20 cellular contexts compared by ENCODE assay signal in the genomic region with DNA sequence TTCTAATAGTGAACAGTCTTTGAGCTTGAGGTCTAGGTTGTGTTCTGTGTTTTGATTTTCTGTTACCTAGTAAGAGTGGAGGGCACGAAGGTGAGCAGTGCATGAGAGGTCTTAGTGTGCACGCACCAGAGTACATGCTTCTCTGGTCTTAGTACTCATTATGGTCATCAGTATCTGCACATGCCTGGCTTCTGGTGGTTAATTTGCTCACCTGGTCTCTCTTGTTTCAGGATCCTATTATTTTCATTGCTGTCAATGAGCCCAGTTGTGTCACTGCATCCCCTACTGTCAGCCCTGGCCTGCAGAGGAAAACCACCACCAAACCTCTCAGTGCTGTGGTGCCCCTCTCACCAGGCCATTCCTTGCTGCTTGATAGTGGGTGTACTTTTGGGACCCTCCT. TPM values are rescaled to one million over a fixed set of nuclear protein-coding genes. Genes with fewer than 3 reads are reported as not detected.
DNase-seq lines count a peak whose midpoint lies in the region; ATAC-seq and TF ChIP-seq lines count a peak whose summit lies in the region.
"Had no signal": no experiment of that assay in that cellular context is flagged by ENCODE, and none has a peak within 500 bp of the region (broad histone marks: within the 10 kb centered on the region; RNA-seq: fewer than 3 reads in every experiment).

No MANE protein-coding gene starts in this region.

- H3K9me3 ChIP-seq in RWPE2 (ENCODE audit: severe bottlenecking) (no peaks in the 10 kb centered on the region), tibial nerve (no peaks in the 10 kb centered on the region)
- H3K9me3 ChIP-seq: A549, BLaER1 had no signal

- no peaks in the 10 kb centered on the region for H3K36me3 Mint-ChIP-seq in stimulated activated memory B cell treated with anti-CD40 and anti-IgM and Interleukin-4, amounts not matched to agents 10 μg/mL and 1 μg/mL and 100 μg/mL, for 72 hours
- no peaks in the 10 kb centered on the region for H3K36me3 Mint-ChIP-seq in stimulated activated naive B cell treated with anti-CD40 and anti-IgM and Interleukin-4, amounts not matched to agents 10 μg/mL and 1 μg/mL and 100 μg/mL, for 72 hours
- H3K36me3 Mint-ChIP-seq: CD14-positive monocyte; CD4-positive, alpha-beta memory T cell had no signal

- H3K27ac ChIP-seq in RWPE2 (ENCODE audit: poor library complexity, severe bottlenecking), result no peak overlapping the region
- no peak overlapping the region for H3K27ac ChIP-seq in tibial nerve
- H3K27ac ChIP-seq: 22Rv1, A549, BLaER1 had no signal

- no peaks in the 10 kb centered on the region for H3K27me3 ChIP-seq in RWPE2 (ENCODE audit: insufficient read depth, poor library complexity, severe bottlenecking)
- no peaks in the 10 kb centered on the region for H3K27me3 ChIP-seq in tibial nerve
- H3K27me3 ChIP-seq: BLaER1 had no signal

- DNase-seq in NCI-H510A treated with DMSO at 0.1 percent for 48 hours (lab: John Stamatoyannopoulos, UW) (peak; percentile 11), NCI-H510A (lab: John Stamatoyannopoulos, UW) (no peak), NCI-H526 (lab: John Stamatoyannopoulos, UW) (peak; percentile 43 to 67), RWPE2 (ENCODE audit: low spot score) (no peak), tibial nerve (ENCODE audit: low spot score in 2 of 2) (no peak)
- no peak for DNase-seq in stimulated activated naive B cell treated with anti-CD40 and anti-IgM and Interleukin-4, amounts not matched to agents 10 μg/mL and 1 μg/mL and 100 μg/mL, for 72 hours
- DNase-seq: AML-193; Calu3; CD4-positive, alpha-beta memory T cell; DMS79 treated with DMSO at 0.1 percent for 48 hours; GF-D8; HCEC 1CT; IMR-90 had no signal

- no peaks in the 10 kb centered on the region for H3K9me3 Mint-ChIP-seq in stimulated activated memory B cell treated with anti-CD40 and anti-IgM and Interleukin-4, amounts not matched to agents 10 μg/mL and 1 μg/mL and 100 μg/mL, for 72 hours
- no peaks in the 10 kb centered on the region for H3K9me3 Mint-ChIP-seq in stimulated activated naive B cell treated with anti-CD40 and anti-IgM and Interleukin-4, amounts not matched to agents 10 μg/mL and 1 μg/mL and 100 μg/mL, for 72 hours
- H3K9me3 Mint-ChIP-seq: CD14-positive monocyte, GM23338 had no signal

- no peak for TF ChIP-seq POLR2A in tibial nerve (IDR thresholded peaks at IDR 0.05)

- TF ChIP-seq EP300 in tibial nerve (IDR thresholded peaks at IDR 0.05), result no peak

- H3K4me3 ChIP-seq in RWPE2 (ENCODE audit: severe bottlenecking) (no peak overlapping the region), tibial nerve (no peak overlapping the region)
- H3K4me3 ChIP-seq: A549, BLaER1, GM23338 had no signal

- no peak overlapping the region for H3K4me3 Mint-ChIP-seq in stimulated activated memory B cell treated with anti-CD40 and anti-IgM and Interleukin-4, amounts not matched to agents 10 μg/mL and 1 μg/mL and 100 μg/mL, for 72 hours
- no peak overlapping the region for H3K4me3 Mint-ChIP-seq in stimulated activated naive B cell treated with anti-CD40 and anti-IgM and Interleukin-4, amounts not matched to agents 10 μg/mL and 1 μg/mL and 100 μg/mL, for 72 hours
- H3K4me3 Mint-ChIP-seq: CD14-positive monocyte; CD4-positive, alpha-beta memory T cell; GM23338 had no signal

- ATAC-seq in RWPE2 (ENCODE audit: low read depth) (peak; percentile 36; the same call in 1 of the 3 replicates), esophagus mucosa (no peak)
- peak; percentile 34 for ATAC-seq in stimulated activated memory B cell treated with anti-CD40 and anti-IgM and Interleukin-4, amounts not matched to agents 10 μg/mL and 1 μg/mL and 100 μg/mL, for 72 hours
- ATAC-seq in stimulated activated naive B cell treated with anti-CD40 and anti-IgM and Interleukin-4, amounts not matched to agents 10 μg/mL and 1 μg/mL and 100 μg/mL, for 72 hours (replicated peaks), result no peak
- ATAC-seq: A549, GM23338 had no signal

- no peaks in the 10 kb centered on the region for H3K27me3 Mint-ChIP-seq in stimulated activated memory B cell treated with anti-CD40 and anti-IgM and Interleukin-4, amounts not matched to agents 10 μg/mL and 1 μg/mL and 100 μg/mL, for 72 hours
- H3K27me3 Mint-ChIP-seq in stimulated activated naive B cell treated with anti-CD40 and anti-IgM and Interleukin-4, amounts not matched to agents 10 μg/mL and 1 μg/mL and 100 μg/mL, for 72 hours, result no peaks in the 10 kb centered on the region

- H3K4me1 ChIP-seq in RWPE2 (ENCODE audit: insufficient read depth, poor library complexity, severe bottlenecking) (no peaks in the 10 kb centered on the region), tibial nerve (no peaks in the 10 kb centered on the region)
- H3K4me1 ChIP-seq: A549 had no signal

- no peaks in the 10 kb centered on the region for H3K36me3 ChIP-seq in RWPE2 (ENCODE audit: low read depth)
- no peaks in the 10 kb centered on the region for H3K36me3 ChIP-seq in tibial nerve
- H3K36me3 ChIP-seq: BLaER1 had no signal

- H3K27ac Mint-ChIP-seq in stimulated activated memory B cell treated with anti-CD40 and anti-IgM and Interleukin-4, amounts not matched to agents 10 μg/mL and 1 μg/mL and 100 μg/mL, for 72 hours, result peak overlapping the region; percentile 30
- H3K27ac Mint-ChIP-seq in stimulated activated naive B cell treated with anti-CD40 and anti-IgM and Interleukin-4, amounts not matched to agents 10 μg/mL and 1 μg/mL and 100 μg/mL, for 72 hours, result no peak overlapping the region
- H3K27ac Mint-ChIP-seq: CD4-positive, alpha-beta memory T cell; GM23338 had no signal

- 90 to 93% methylated on average over 2 of the region's 2 CpGs for WGBS in tibial nerve, 2 donors

- no peak for TF ChIP-seq CTCF in RWPE2 (IDR thresholded peaks at IDR 0.05; ENCODE audit: poor library complexity, severe bottlenecking)
- TF ChIP-seq CTCF in tibial nerve (IDR thresholded peaks at IDR 0.05), result no peak

- peaks cover 14% of the 10 kb centered on the region for H3K4me1 Mint-ChIP-seq in stimulated activated memory B cell treated with anti-CD40 and anti-IgM and Interleukin-4, amounts not matched to agents 10 μg/mL and 1 μg/mL and 100 μg/mL, for 72 hours
- peaks cover 0 to 11% of the 10 kb centered on the region in 2 donors for H3K4me1 Mint-ChIP-seq in stimulated activated naive B cell treated with anti-CD40 and anti-IgM and Interleukin-4, amounts not matched to agents 10 μg/mL and 1 μg/mL and 100 μg/mL, for 72 hours

RNA-seq across cellular contexts. Expression of gene NSUN7, which starts 54.8 kb away (rescaled TPM):
- total RNA-seq in tibial nerve (1 to 10 TPM in 3 of 4 donors, not detected in 1; 2.0 to 3.1 (median 2.1) TPM), esophagus mucosa (2.0 TPM)
- total RNA-seq: CD4-positive, alpha-beta memory T cell; IMR-90 had no signal

Comparison
In these comparisons a context has a peak if more than half of its experiments do, and no peak if none do; other contexts are left out.
1. DNase-seq: peak in NCI-H510A treated with DMSO at 0.1 percent for 48 hours (single experiment) and NCI-H526 (2 of 2); none in NCI-H510A (single experiment), RWPE2 (single experiment), tibial nerve (0 of 2) and stimulated activated naive B cell treated with anti-CD40 and anti-IgM and Interleukin-4, amounts not matched to agents 10 μg/mL and 1 μg/mL and 100 μg/mL, for 72 hours (single experiment).
2. ATAC-seq: peak in RWPE2 (single experiment) and stimulated activated memory B cell treated with anti-CD40 and anti-IgM and Interleukin-4, amounts not matched to agents 10 μg/mL and 1 μg/mL and 100 μg/mL, for 72 hours (single experiment); none in esophagus mucosa (single experiment) and stimulated activated naive B cell treated with anti-CD40 and anti-IgM and Interleukin-4, amounts not matched to agents 10 μg/mL and 1 μg/mL and 100 μg/mL, for 72 hours (0 of 2).